Comparison of ENCODE assay signal across 18 cellular contexts in the genomic region with DNA sequence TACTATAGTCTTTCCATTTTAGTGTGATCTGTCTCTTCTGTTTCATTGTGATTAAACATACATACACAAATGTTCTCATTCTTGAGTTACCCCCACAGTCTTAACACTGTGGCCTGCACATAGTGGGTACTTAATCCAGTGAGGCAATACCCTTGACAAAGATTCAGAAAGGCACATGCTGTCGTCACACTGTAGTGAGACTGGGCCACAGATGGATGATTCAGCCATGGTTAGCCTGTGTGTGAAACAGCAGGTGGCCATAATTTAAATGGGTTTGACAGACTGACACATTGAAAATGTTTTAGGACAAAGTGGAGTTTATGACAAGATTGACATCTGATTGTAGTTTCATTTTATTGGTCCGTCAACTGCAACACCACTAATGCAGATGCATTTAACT.
DNase-seq lines count a peak whose midpoint lies in the region; ATAC-seq and TF ChIP-seq lines count a peak whose summit lies in the region.
"Had no signal": no experiment of that assay in that cellular context is flagged by ENCODE, and none has a peak within 500 bp of the region (broad histone marks: within the 10 kb centered on the region; RNA-seq: fewer than 3 reads in every experiment).

No MANE protein-coding gene starts in this region.

- TF ChIP-seq RAD21 in HCT116 (IDR thresholded peaks at IDR 0.05; ENCODE audit: low read depth) = no peak
- TF ChIP-seq RAD21 in neural cell (conservative IDR thresholded peaks at IDR 0.05) = no peak

- H2AFZ ChIP-seq in HCT116 (ENCODE audit: low read depth, low read length, poor library complexity, severe bottlenecking) (no peak overlapping the region), neural cell (ENCODE audit: low read depth, low read length) (peak overlapping the region; percentile 35)

- H3K36me3 Mint-ChIP-seq in activated CD4-positive, alpha-beta T cell treated with anti-CD3 and anti-CD28 coated beads, Interleukin-2, amount 10 ng/mL, durations not matched to agents 24 days and 14 days (ENCODE audit: low read depth) = no peaks in the 10 kb centered on the region

- H3K9me3 ChIP-seq in HCT116 (ENCODE audit: control insufficient read depth in 1 of 2, insufficient read depth in 1 of 2, low read depth in 1 of 2, low read length in 2 of 2) (no peaks in the 10 kb centered on the region), adipocyte (ENCODE audit: control insufficient read depth, low read length) (no peaks in the 10 kb centered on the region), neural cell (ENCODE audit: low read length) (no peaks in the 10 kb centered on the region)
- H3K9me3 ChIP-seq: SJCRH30 had no signal

- no peaks in the 10 kb centered on the region for H3K79me2 ChIP-seq in HCT116 (ENCODE audit: insufficient read depth, low read length)
- no peaks in the 10 kb centered on the region for H3K79me2 ChIP-seq in neural cell (replicated peaks; ENCODE audit: insufficient read depth, low read length)

- H3K4me1 Mint-ChIP-seq in activated CD4-positive, alpha-beta T cell treated with anti-CD3 and anti-CD28 coated beads, Interleukin-2, amount 10 ng/mL, durations not matched to agents 24 days and 14 days = no peaks in the 10 kb centered on the region
- H3K4me1 Mint-ChIP-seq: B cell, T-helper 17 cell had no signal

- H4K20me1 ChIP-seq in HCT116 (ENCODE audit: insufficient read depth) (no peaks in the 10 kb centered on the region), neural cell (ENCODE audit: insufficient read depth) (no peaks in the 10 kb centered on the region)

- TF ChIP-seq CTCF in HCT116 (IDR thresholded peaks at IDR 0.05 in 2 of 3, conservative IDR thresholded peaks at IDR 0.05 in 1 of 3; ENCODE audit: borderline replicate concordance in 1 of 3, insufficient read depth in 1 of 3, low read depth in 2 of 3, low read length in 2 of 3) (no peak), neural cell (IDR thresholded peaks at IDR 0.05; ENCODE audit: poor library complexity, severe bottlenecking) (no peak), GM10266 (IDR thresholded peaks at IDR 0.05; ENCODE audit: control insufficient read depth, insufficient read depth, low read depth, missing control alignments) (no peak)

- no peaks in the 10 kb centered on the region for H3K9me3 Mint-ChIP-seq in activated CD4-positive, alpha-beta T cell treated with anti-CD3 and anti-CD28 coated beads, Interleukin-2, amount 10 ng/mL, durations not matched to agents 24 days and 14 days

- H3K27me3 ChIP-seq in HCT116 (ENCODE audit: insufficient read depth, low read length) (no peaks in the 10 kb centered on the region), adipocyte (replicated peaks; ENCODE audit: control insufficient read depth, insufficient read depth, low read length) (no peaks in the 10 kb centered on the region), neural cell (ENCODE audit: insufficient read depth, low read depth, low read length) (no peaks in the 10 kb centered on the region)
- H3K27me3 ChIP-seq: SJCRH30 had no signal

- TF ChIP-seq POLR2A in HCT116 (IDR thresholded peaks at IDR 0.05; ENCODE audit: borderline replicate concordance, extremely low read depth, insufficient read depth, insufficient read length) = no peak

- no peaks in the 10 kb centered on the region for H3K36me3 ChIP-seq in HCT116 (ENCODE audit: control insufficient read depth in 1 of 2, insufficient read depth in 2 of 2, low read length in 2 of 2)
- H3K36me3 ChIP-seq in adipocyte (ENCODE audit: control insufficient read depth, insufficient read depth, low read length, severe bottlenecking) = no peaks in the 10 kb centered on the region
- H3K36me3 ChIP-seq in neural cell (ENCODE audit: insufficient read depth, low read length) = no peaks in the 10 kb centered on the region
- H3K36me3 ChIP-seq: SJCRH30 had no signal

- H3K9ac ChIP-seq in HCT116 (ENCODE audit: low read length) (no peak overlapping the region), adipocyte (ENCODE audit: low read length) (peak overlapping the region; percentile 15), neural cell (ENCODE audit: low read length) (peak overlapping the region; percentile 46)

- H3K27ac Mint-ChIP-seq in activated CD4-positive, alpha-beta T cell treated with anti-CD3 and anti-CD28 coated beads, Interleukin-2, amount 10 ng/mL, durations not matched to agents 24 days and 14 days = no peak overlapping the region
- H3K27ac Mint-ChIP-seq: B cell; CD4-positive, alpha-beta T cell; T-helper 17 cell had no signal

- H3K27ac ChIP-seq in HCT116 (ENCODE audit: low read depth, low read length) = no peak overlapping the region
- peak overlapping the region; percentile 88 for H3K27ac ChIP-seq in neural cell (ENCODE audit: low read length)
- H3K27ac ChIP-seq: SJCRH30 had no signal

- intact Hi-C loops in HCT116 (cut with micrococcal nuclease) = no loop called here
- intact Hi-C loops in activated CD4-positive, alpha-beta T cell treated with anti-CD3 and anti-CD28 coated beads, Interleukin-2, amount 10 ng/mL, durations not matched to agents 24 days and 14 days (cut with micrococcal nuclease) = no loop called here

- H3K4me3 Mint-ChIP-seq in activated CD4-positive, alpha-beta T cell treated with anti-CD3 and anti-CD28 coated beads, Interleukin-2, amount 10 ng/mL, durations not matched to agents 24 days and 14 days = no peak overlapping the region
- H3K4me3 Mint-ChIP-seq: B cell; CD4-positive, alpha-beta T cell; T-helper 17 cell had no signal

- H3K4me3 ChIP-seq in HCT116 (replicated peaks in 1 of 2; ENCODE audit: low read depth in 1 of 2, low read length in 2 of 2) (no peak overlapping the region), adipocyte (ENCODE audit: low read length) (no peak overlapping the region), neural cell (ENCODE audit: low read length) (no peak overlapping the region)
- H3K4me3 ChIP-seq: SJCRH30 had no signal

- H3K4me1 ChIP-seq in HCT116 (ENCODE audit: control insufficient read depth in 1 of 2, insufficient read depth in 2 of 2, low read length in 2 of 2) (peaks cover 0 to 3% of the 10 kb centered on the region in 2 experiments; a peak in 1 of 4 replicates), adipocyte (ENCODE audit: control insufficient read depth, insufficient read depth, low read length) (peaks cover 29% of the 10 kb centered on the region)
- H3K4me1 ChIP-seq: SJCRH30 had no signal

- H3K4me2 ChIP-seq in HCT116 (ENCODE audit: low read length) (no peak overlapping the region), neural cell (ENCODE audit: low read length) (no peak overlapping the region)

- H3F3A ChIP-seq in neural cell (ENCODE audit: insufficient read depth, low read length, poor library complexity, severe bottlenecking) = peaks cover 6% of the 10 kb centered on the region

- H3K9me2 ChIP-seq in HCT116 (ENCODE audit: insufficient read depth) (no peaks in the 10 kb centered on the region), neural cell (ENCODE audit: insufficient read depth, low read length) (no peaks in the 10 kb centered on the region)

- CTCF ChIA-PET in HCT116 (lab: Charles Lee) = no interaction called here

- BruUV-seq in HCT116 (replicated peaks; lab: Mats Ljungman, UMichigan) = no TSS peak

- POLR2A ChIA-PET in HCT116 (lab: Charles Lee) = no interaction called here

- DNase-seq in HCT116 (ENCODE audit: low read depth, low spot score) = no peak
- DNase-seq in M059J (ENCODE audit: low read depth) = peak; percentile 27
- DNase-seq in adipocyte (ENCODE audit: low read depth) = no peak
- DNase-seq in H4 (ENCODE audit: low spot score) = no peak
- no peak for DNase-seq in GM10266 (ENCODE audit: extremely low spot score)
- DNase-seq in activated CD4-positive, alpha-beta T cell treated with anti-CD3 and anti-CD28 coated beads, Interleukin-2, amount 10 ng/mL, durations not matched to agents 24 days and 14 days = no peak
- DNase-seq: CD4-positive, alpha-beta T cell; DMS79 treated with DMSO at 0.1 percent for 48 hours; Kasumi-1; NCI-H1048; NCI-H146; NCI-H2081 treated with DMSO at 0.1 percent for 48 hours; NCI-H2227 treated with DMSO at 0.1 percent for 48 hours; PC-3; SJCRH30; T-helper 17 cell had no signal

- no peaks in the 10 kb centered on the region for H3K27me3 Mint-ChIP-seq in activated CD4-positive, alpha-beta T cell treated with anti-CD3 and anti-CD28 coated beads, Interleukin-2, amount 10 ng/mL, durations not matched to agents 24 days and 14 days
- H3K27me3 Mint-ChIP-seq: CD4-positive, alpha-beta T cell had no signal

- no peak for TF ChIP-seq EP300 in neural cell (conservative IDR thresholded peaks at IDR 0.05; ENCODE audit: poor library complexity, severe bottlenecking)

- RAD21 ChIA-PET in HCT116 (lab: Charles Lee; ENCODE audit: low non-redundant PET in 1 of 2, low total read pairs in 2 of 2, uncharacterized antibody in 2 of 2, unreplicated experiment in 2 of 2) = no interaction called here

- no peak for ATAC-seq in HCT116
- ATAC-seq: PC-3, T-helper 17 cell had no signal

TF ChIP-seq in HCT116, 20 proteins besides CTCF, POLR2A, EP300 and RAD21:
- TF ChIP-seq, protein P1, sequence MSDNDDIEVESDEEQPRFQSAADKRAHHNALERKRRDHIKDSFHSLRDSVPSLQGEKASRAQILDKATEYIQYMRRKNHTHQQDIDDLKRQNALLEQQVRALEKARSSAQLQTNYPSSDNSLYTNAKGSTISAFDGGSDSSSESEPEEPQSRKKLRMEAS (IDR thresholded peaks at IDR 0.05) = 0 out of 2 replicates have a peak, but pooled peaks have one; percentile 24
- TF ChIP-seq JUND (IDR thresholded peaks at IDR 0.05) (peak; percentile 19; the same call in 1 of the 2 replicates), ELF1 (IDR thresholded peaks at IDR 0.05; ENCODE audit: borderline replicate concordance, low read depth) (no peak)
